ENCODE assay signal across 14 cellular contexts in the genomic region with DNA sequence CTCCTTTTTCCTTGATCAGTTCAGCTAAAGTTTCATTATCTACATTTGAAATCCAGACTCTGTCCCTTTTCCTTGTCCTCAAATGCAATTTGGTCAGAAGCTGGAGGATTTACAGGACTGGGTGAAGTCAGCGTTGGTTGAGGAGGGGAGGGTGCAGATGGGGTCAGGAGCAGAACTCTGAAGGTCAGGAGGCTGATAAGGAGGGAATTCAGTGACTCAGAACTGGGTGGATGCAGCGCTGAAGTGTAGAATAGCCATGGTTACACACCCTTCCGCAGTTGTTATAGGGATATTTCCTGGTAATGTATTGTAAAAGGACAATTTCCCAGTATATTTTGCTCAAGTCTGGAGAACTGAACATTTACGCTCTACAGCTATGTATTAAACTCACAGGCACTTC.
DNase-seq lines count a peak whose midpoint lies in the region; ATAC-seq and TF ChIP-seq lines count a peak whose summit lies in the region.
"Had no signal": no experiment of that assay in that cellular context is flagged by ENCODE, and none has a peak within 500 bp of the region (broad histone marks: within the 10 kb centered on the region; RNA-seq: fewer than 3 reads in every experiment).

No MANE protein-coding gene starts in this region.

- H3K27me3 ChIP-seq in adrenal gland (no peaks in the 10 kb centered on the region), heart left ventricle (no peaks in the 10 kb centered on the region)

- peak overlapping the region in 3 of 5 donors; percentile 4 to 47 (median 23) for H3K27ac ChIP-seq in adrenal gland
- H3K27ac ChIP-seq in heart left ventricle = peak overlapping the region in 11 of 12 donors; percentile 11 to 78 (median 57)

- H3K9me3 ChIP-seq in adrenal gland (replicated peaks in 1 of 3) = no peaks in the 10 kb centered on the region
- H3K9me3 ChIP-seq in heart left ventricle = peaks cover 0 to 3% (median 0%) of the 10 kb centered on the region in 12 donors

- H3K9me3 Mint-ChIP-seq in osteocyte (ENCODE audit: unreplicated experiment) = peaks cover 5% of the 10 kb centered on the region
- H3K9me3 Mint-ChIP-seq in activated CD4-positive, alpha-beta T cell treated with anti-CD3 and anti-CD28 coated beads for 36 hours (ENCODE audit: low read depth) = peaks cover 4% of the 10 kb centered on the region
- H3K9me3 Mint-ChIP-seq in activated T-cell treated with anti-CD3 and anti-CD28 coated beads, Interleukin-2, amount 50 U/mL, for 72 hours = peaks cover 0 to 4% of the 10 kb centered on the region in 2 donors
- H3K9me3 Mint-ChIP-seq: T-helper 2 cell treated with Interferon-gamma antibody and Interleukin-4, amounts not matched to agents 5 μg/mL and 100 μg/mL, for 36 hours had no signal

- peak overlapping the region; percentile 81 for H3K27ac Mint-ChIP-seq in osteocyte (ENCODE audit: unreplicated experiment)
- H3K27ac Mint-ChIP-seq in activated CD4-positive, alpha-beta T cell treated with anti-CD3 and anti-CD28 coated beads for 36 hours = no peak overlapping the region
- no peak overlapping the region for H3K27ac Mint-ChIP-seq in activated T-cell treated with anti-CD3 and anti-CD28 coated beads, Interleukin-2, amount 50 U/mL, for 72 hours
- H3K27ac Mint-ChIP-seq: T-helper 2 cell treated with Interferon-gamma antibody and Interleukin-4, amounts not matched to agents 5 μg/mL and 100 μg/mL, for 36 hours had no signal

- peak; percentile 27 for DNase-seq in ELF-1 (ENCODE audit: low read depth, low spot score)
- peak; percentile 34 to 83 (median 81) for DNase-seq in adrenal gland
- peak in 3 of 5 donors; percentile 38 to 64 (median 38) for DNase-seq in heart left ventricle
- no peak for DNase-seq in osteocyte (ENCODE audit: extremely low spot score, unreplicated experiment)
- DNase-seq in activated CD4-positive, alpha-beta T cell treated with anti-CD3 and anti-CD28 coated beads for 36 hours = no peak
- DNase-seq in activated T-cell treated with anti-CD3 and anti-CD28 coated beads, Interleukin-2, amount 50 U/mL, for 72 hours = no peak
- DNase-seq: activated CD4-positive, alpha-beta T cell treated with anti-CD3 and anti-CD28 coated beads, Interleukin-2, amount 50 U/mL, for 48 hours; cerebellar nuclear complex; DMS153; kidney glomerular epithelial cell; NCI-H345 had no signal

- peaks cover 5% of the 10 kb centered on the region for H3K36me3 Mint-ChIP-seq in osteocyte (ENCODE audit: unreplicated experiment)
- H3K36me3 Mint-ChIP-seq in activated CD4-positive, alpha-beta T cell treated with anti-CD3 and anti-CD28 coated beads for 36 hours (ENCODE audit: low read depth) = no peaks in the 10 kb centered on the region
- peaks cover 0 to 1% of the 10 kb centered on the region in 2 donors for H3K36me3 Mint-ChIP-seq in activated T-cell treated with anti-CD3 and anti-CD28 coated beads, Interleukin-2, amount 50 U/mL, for 72 hours (ENCODE audit: insufficient read depth in 2 of 2)

- H3K36me3 ChIP-seq in adrenal gland (replicated peaks in 1 of 2) (no peaks in the 10 kb centered on the region), heart left ventricle (no peaks in the 10 kb centered on the region)

- peaks cover 58% of the 10 kb centered on the region for H3K4me1 Mint-ChIP-seq in osteocyte (ENCODE audit: unreplicated experiment)
- H3K4me1 Mint-ChIP-seq in activated CD4-positive, alpha-beta T cell treated with anti-CD3 and anti-CD28 coated beads for 36 hours = no peaks in the 10 kb centered on the region
- H3K4me1 Mint-ChIP-seq in activated T-cell treated with anti-CD3 and anti-CD28 coated beads, Interleukin-2, amount 50 U/mL, for 72 hours (ENCODE audit: low read depth) = no peaks in the 10 kb centered on the region

- intact Hi-C loops in adrenal gland (cut with DNase I) = no loop called here
- intact Hi-C loops in heart left ventricle (cut with DNase I) = no loop called here
- intact Hi-C loops in activated CD4-positive, alpha-beta T cell treated with anti-CD3 and anti-CD28 coated beads for 36 hours (cut with DNase I, micrococcal nuclease) = no loop called here

- H3K27me3 Mint-ChIP-seq in osteocyte (ENCODE audit: unreplicated experiment) = no peaks in the 10 kb centered on the region
- H3K27me3 Mint-ChIP-seq in activated CD4-positive, alpha-beta T cell treated with anti-CD3 and anti-CD28 coated beads for 36 hours = peaks cover 2% of the 10 kb centered on the region
- no peaks in the 10 kb centered on the region for H3K27me3 Mint-ChIP-seq in activated T-cell treated with anti-CD3 and anti-CD28 coated beads, Interleukin-2, amount 50 U/mL, for 72 hours (ENCODE audit: low read depth)

- peaks cover 4 to 25% of the 10 kb centered on the region in 2 donors for H3K4me1 ChIP-seq in adrenal gland (replicated peaks in 1 of 2)
- H3K4me1 ChIP-seq in heart left ventricle = peaks cover 0 to 43% (median 26%) of the 10 kb centered on the region in 12 donors

- POLR2A ChIA-PET in activated CD4-positive, alpha-beta T cell treated with anti-CD3 and anti-CD28 coated beads for 36 hours (lab: Charles Lee) = no interaction called here

- no peak for TF ChIP-seq CTCF in adrenal gland (IDR thresholded peaks at IDR 0.05)
- TF ChIP-seq CTCF in heart left ventricle (IDR thresholded peaks at IDR 0.05) = no peak
- TF ChIP-seq CTCF in osteocyte (IDR thresholded peaks at IDR 0.05) = no peak

- CTCF ChIA-PET in activated CD4-positive, alpha-beta T cell treated with anti-CD3 and anti-CD28 coated beads for 36 hours (lab: Charles Lee) = interaction anchor here (0.5 to 1.1 kb wide), 2 partner anchors 26 to 517 kb away, joined by 3 to 4 read pairs; no protein-coding TSS in a partner anchor

- 21 to 38% (median 32%) methylated on average over 4 of the region's 4 CpGs for WGBS in adrenal gland, 4 donors
- 22 to 39% (median 34%) methylated on average over 4 of the region's 4 CpGs for WGBS in heart left ventricle, 4 donors

- H3K4me3 ChIP-seq in adrenal gland (no peak overlapping the region), heart left ventricle (no peak overlapping the region)

- H3K4me3 Mint-ChIP-seq in osteocyte (ENCODE audit: unreplicated experiment) = no peak overlapping the region
- H3K4me3 Mint-ChIP-seq in activated CD4-positive, alpha-beta T cell treated with anti-CD3 and anti-CD28 coated beads for 36 hours = no peak overlapping the region
- H3K4me3 Mint-ChIP-seq in activated T-cell treated with anti-CD3 and anti-CD28 coated beads, Interleukin-2, amount 50 U/mL, for 72 hours = no peak overlapping the region
- H3K4me3 Mint-ChIP-seq: T-helper 2 cell treated with Interferon-gamma antibody and Interleukin-4, amounts not matched to agents 5 μg/mL and 100 μg/mL, for 36 hours had no signal

- ATAC-seq in heart left ventricle = peak; percentile 78 to 96 (median 90)
- ATAC-seq in HG03520 (IDR thresholded peaks at IDR 0.05; ENCODE audit: unreplicated experiment) = no peak
- no peak for ATAC-seq in HG03039 (IDR thresholded peaks at IDR 0.05; ENCODE audit: unreplicated experiment)
- ATAC-seq in activated CD4-positive, alpha-beta T cell treated with anti-CD3 and anti-CD28 coated beads for 36 hours = no peak
- no peak for ATAC-seq in activated T-cell treated with anti-CD3 and anti-CD28 coated beads, Interleukin-2, amount 50 U/mL, for 72 hours (replicated peaks in 1 of 2)

- no peak for TF ChIP-seq POLR2A in adrenal gland (IDR thresholded peaks at IDR 0.05)
- TF ChIP-seq POLR2A in heart left ventricle (IDR thresholded peaks at IDR 0.05) = no peak

Comparison
In these comparisons a context has a peak if more than half of its experiments do, and no peak if none do; other contexts are left out.
1. DNase-seq: peak in ELF-1 (single experiment), adrenal gland (7 of 7) and heart left ventricle (3 of 5); none in osteocyte (single experiment), activated CD4-positive, alpha-beta T cell treated with anti-CD3 and anti-CD28 coated beads for 36 hours (single experiment) and activated T-cell treated with anti-CD3 and anti-CD28 coated beads, Interleukin-2, amount 50 U/mL, for 72 hours (0 of 2).
2. ATAC-seq: peak in heart left ventricle (4 of 4); none in HG03520 (single experiment), HG03039 (single experiment), activated CD4-positive, alpha-beta T cell treated with anti-CD3 and anti-CD28 coated beads for 36 hours (single experiment) and activated T-cell treated with anti-CD3 and anti-CD28 coated beads, Interleukin-2, amount 50 U/mL, for 72 hours (0 of 2).